Comparison of ENCODE assay signal across 16 cellular contexts in the genomic region with DNA sequence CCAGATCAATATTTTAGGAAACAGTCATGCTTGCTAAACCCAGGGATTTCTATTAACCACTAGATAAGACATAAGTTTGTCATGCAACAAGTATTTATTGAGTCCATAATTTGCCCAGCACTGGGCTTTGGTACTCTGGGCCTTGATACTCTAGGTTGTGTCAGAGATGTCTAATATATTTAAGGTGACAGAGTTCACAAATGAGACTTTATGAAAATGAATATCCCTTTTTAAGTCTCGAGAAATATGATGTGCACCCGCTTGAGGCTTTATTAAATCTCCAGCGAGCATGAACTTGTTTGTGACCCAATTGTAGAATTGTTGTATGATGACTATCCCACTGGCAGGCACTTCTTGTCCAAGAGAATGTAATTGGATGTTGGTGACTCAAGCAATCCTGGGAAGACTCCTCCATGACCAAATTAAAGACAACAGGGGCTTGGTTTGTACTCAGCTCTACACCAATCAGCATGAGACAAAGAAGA.
A peak's percentile ranks its signal among the peaks of the same experiment; 100 is the strongest.
DNase-seq lines count a peak whose midpoint lies in the region; ATAC-seq and TF ChIP-seq lines count a peak whose summit lies in the region.
"Had no signal": no experiment of that assay in that cellular context is flagged by ENCODE, and none has a peak within 500 bp of the region (broad histone marks: within the 10 kb centered on the region; RNA-seq: fewer than 3 reads in every experiment).

No MANE protein-coding gene starts in this region.

- peak in 1 of 2 donors; percentile 6 for TF ChIP-seq POLR2A in gastrocnemius medialis (IDR thresholded peaks at IDR 0.05)

- H3K9me3 Mint-ChIP-seq in activated CD4-positive, alpha-beta memory T cell treated with anti-CD3 and anti-CD28 coated beads for 36 hours, result peaks cover 8% of the 10 kb centered on the region

- H3K27ac Mint-ChIP-seq in activated CD4-positive, alpha-beta memory T cell treated with anti-CD3 and anti-CD28 coated beads for 36 hours, result no peak overlapping the region
- H3K27ac Mint-ChIP-seq: nephron had no signal

- no peak for TF ChIP-seq CTCF in gastrocnemius medialis (IDR thresholded peaks at IDR 0.05 in 4 of 5, conservative IDR thresholded peaks at IDR 0.05 in 1 of 5)

- in situ Hi-C loops in gastrocnemius medialis (cut with MboI; ENCODE audit: low sequenced_read_pairs in 4 of 4), result no loop called here

- CTCF ChIA-PET in activated CD4-positive, alpha-beta memory T cell treated with anti-CD3 and anti-CD28 coated beads for 36 hours (lab: Charles Lee), result no interaction called here

- no peaks in the 10 kb centered on the region for H3K9me3 ChIP-seq in gastrocnemius medialis
- H3K9me3 ChIP-seq: BE2C had no signal

- H3K4me1 Mint-ChIP-seq in activated CD4-positive, alpha-beta memory T cell treated with anti-CD3 and anti-CD28 coated beads for 36 hours (ENCODE audit: low read depth), result no peaks in the 10 kb centered on the region
- H3K4me1 Mint-ChIP-seq: nephron had no signal

- intact Hi-C loops in gastrocnemius medialis (cut with DNase I; ENCODE audit: low total_unique reads), result no loop called here
- intact Hi-C loops in activated CD4-positive, alpha-beta memory T cell treated with anti-CD3 and anti-CD28 coated beads for 36 hours (cut with micrococcal nuclease), result no loop called here

- no peaks in the 10 kb centered on the region for H3K27me3 Mint-ChIP-seq in activated CD4-positive, alpha-beta memory T cell treated with anti-CD3 and anti-CD28 coated beads for 36 hours

- H3K27ac ChIP-seq in gastrocnemius medialis, result peak overlapping the region in 3 of 4 donors; percentile 34 to 57 (median 56)
- H3K27ac ChIP-seq: KMS-11, spleen had no signal

- peaks cover 7 to 10% of the 10 kb centered on the region in 2 donors for H3K4me1 ChIP-seq in gastrocnemius medialis
- H3K4me1 ChIP-seq: BE2C, spleen had no signal

- H3K36me3 Mint-ChIP-seq in activated CD4-positive, alpha-beta memory T cell treated with anti-CD3 and anti-CD28 coated beads for 36 hours, result no peaks in the 10 kb centered on the region

- ATAC-seq in gastrocnemius medialis (peak; percentile 93), HG03469 (IDR thresholded peaks at IDR 0.05; ENCODE audit: unreplicated experiment) (no peak)

- no peak overlapping the region for H3K4me3 ChIP-seq in gastrocnemius medialis
- H3K4me3 ChIP-seq: spleen had no signal

- no peaks in the 10 kb centered on the region for H3K27me3 ChIP-seq in gastrocnemius medialis
- H3K27me3 ChIP-seq: BE2C, spleen had no signal

- no peak overlapping the region for H3K4me3 Mint-ChIP-seq in activated CD4-positive, alpha-beta memory T cell treated with anti-CD3 and anti-CD28 coated beads for 36 hours
- H3K4me3 Mint-ChIP-seq: nephron had no signal

- POLR2A ChIA-PET in activated CD4-positive, alpha-beta memory T cell treated with anti-CD3 and anti-CD28 coated beads for 36 hours (lab: Charles Lee), result no interaction called here

- DNase-seq in EH (ENCODE audit: low read depth) (peak; percentile 96), RKO (ENCODE audit: low spot score) (peak; percentile 15), fibroblast of gingiva (ENCODE audit: low read depth) (peak; percentile 97), gastrocnemius medialis (peak; percentile 11 to 34), mesenteric fat pad (ENCODE audit: low spot score) (no peak), NCI-H2196 treated with DMSO at 0.1 percent for 48 hours (lab: John Stamatoyannopoulos, UW; ENCODE audit: unreplicated experiment) (no peak)
- DNase-seq in activated CD4-positive, alpha-beta memory T cell treated with anti-CD3 and anti-CD28 coated beads for 36 hours, result no peak
- DNase-seq: activated naive CD4-positive, alpha-beta T cell treated with anti-CD3 and anti-CD28 coated beads, Interleukin-2, amount 50 U/mL, for 16 hours; BE2C; kidney; NCI-H2081 treated with DMSO at 0.1 percent for 48 hours; OCI-M1; spleen had no signal

- H3K36me3 ChIP-seq in gastrocnemius medialis, result no peaks in the 10 kb centered on the region
- H3K36me3 ChIP-seq: BE2C, spleen had no signal

Comparison
In these comparisons a context has a peak if more than half of its experiments do, and no peak if none do; other contexts are left out.
1. DNase-seq: peak in EH (single experiment), RKO (single experiment), fibroblast of gingiva (single experiment) and gastrocnemius medialis (2 of 2); none in mesenteric fat pad (single experiment), activated CD4-positive, alpha-beta memory T cell treated with anti-CD3 and anti-CD28 coated beads for 36 hours (single experiment) and NCI-H2196 treated with DMSO at 0.1 percent for 48 hours (single experiment).